In the genomic region with DNA sequence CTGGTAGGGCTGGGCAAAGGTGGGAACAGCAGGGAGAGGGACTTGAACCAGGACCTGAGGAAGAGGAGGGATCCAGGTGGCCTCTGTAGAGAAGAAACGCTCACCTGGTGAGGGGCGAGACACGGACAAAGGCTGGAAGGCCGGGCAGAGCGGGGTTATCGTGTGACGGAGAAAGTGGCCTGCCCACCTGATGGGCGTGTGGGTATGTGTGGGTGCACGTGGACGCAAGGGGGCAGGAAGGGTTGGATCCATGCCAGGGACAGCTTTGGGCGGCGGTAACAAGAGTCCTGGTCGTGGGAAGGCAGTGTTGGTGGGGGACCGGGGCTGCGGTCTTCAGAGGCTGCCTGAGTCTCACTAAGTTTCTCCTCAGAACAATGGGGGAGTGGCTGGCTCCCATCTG, we compare ENCODE assay signal across 27 cellular contexts.
"Had no signal": no experiment of that assay in that cellular context is flagged by ENCODE, and none has a peak within 500 bp of the region (broad histone marks: within the 10 kb centered on the region; RNA-seq: fewer than 3 reads in every experiment).

No MANE protein-coding gene starts in this region.

- H3K36me3 ChIP-seq: cardiac muscle cell, gastroesophageal sphincter, right atrium auricular region, suprapubic skin, tibial artery had no signal

- H3K27me3 ChIP-seq: body of pancreas, cardiac muscle cell, dorsolateral prefrontal cortex, gastroesophageal sphincter, right atrium auricular region, suprapubic skin, tibial artery had no signal

- H3K4me3 ChIP-seq: body of pancreas, cardiac muscle cell, coronary artery, dorsolateral prefrontal cortex, gastroesophageal sphincter, right atrium auricular region, smooth muscle cell, suprapubic skin, tibial artery had no signal

- H3K27ac ChIP-seq: body of pancreas, cardiac muscle cell, coronary artery, dorsolateral prefrontal cortex, gastroesophageal sphincter, parathyroid adenoma, right atrium auricular region, suprapubic skin, tibial artery had no signal

- H3K27me3 Mint-ChIP-seq: activated T-cell treated with anti-CD3 and anti-CD28 coated beads, Interleukin-2, amount 50 U/mL, for 24 hours had no signal

- DNase-seq: activated CD4-positive, alpha-beta T cell treated with anti-CD3 and anti-CD28 coated beads for 48 hours; activated CD4-positive, alpha-beta T cell treated with anti-CD3 and anti-CD28 coated beads, Interleukin-2, amount 50 U/mL, for 48 hours; activated CD8-positive, alpha-beta memory T cell treated with anti-CD3 and anti-CD28 coated beads, Interleukin-2, amount 50 U/mL, for 48 hours; activated gamma-delta T cell; activated naive CD4-positive, alpha-beta T cell treated with anti-CD3 and anti-CD28 coated beads, Interleukin-2, amount 10 ng/mL, durations not matched to agents 7 days and 5 days; activated T-cell treated with anti-CD3 and anti-CD28 coated beads, Interleukin-2, amount 50 U/mL, for 24 hours; body of pancreas; dorsolateral prefrontal cortex; effector memory CD4-positive, alpha-beta T cell; head of caudate nucleus; hippocampal formation; left cardiac atrium; left ventricle myocardium superior; naive B cell; occipital lobe; stimulated activated CD4-positive, alpha-beta T cell treated with anti-CD3 and anti-CD28 coated beads, Interleukin-1b, Interleukin-23, amount 100 ng/mL, for 48 hours; stimulated activated CD4-positive, alpha-beta T cell treated with anti-CD3 and anti-CD28 coated beads, Interleukin-4, amount 100 ng/mL, for 4 hours; stimulated activated CD8-positive, alpha-beta memory T cell treated with anti-CD3 and anti-CD28 coated beads, Interleukin-4, amount 100 ng/mL, for 48 hours; stimulated activated naive CD4-positive, alpha-beta T cell; tibial artery had no signal

- H3K27ac Mint-ChIP-seq: activated naive CD4-positive, alpha-beta T cell treated with anti-CD3 and anti-CD28 coated beads, Interleukin-2, amount 10 ng/mL, durations not matched to agents 7 days and 5 days; activated T-cell treated with anti-CD3 and anti-CD28 coated beads, Interleukin-2, amount 50 U/mL, for 24 hours had no signal

- H3K9me3 Mint-ChIP-seq: activated naive CD4-positive, alpha-beta T cell treated with anti-CD3 and anti-CD28 coated beads, Interleukin-2, amount 10 ng/mL, durations not matched to agents 7 days and 5 days; activated T-cell treated with anti-CD3 and anti-CD28 coated beads, Interleukin-2, amount 50 U/mL, for 24 hours; naive B cell had no signal

- H3K4me1 Mint-ChIP-seq: activated naive CD4-positive, alpha-beta T cell treated with anti-CD3 and anti-CD28 coated beads, Interleukin-2, amount 10 ng/mL, durations not matched to agents 7 days and 5 days; naive B cell had no signal

- H3K4me3 Mint-ChIP-seq: activated naive CD4-positive, alpha-beta T cell treated with anti-CD3 and anti-CD28 coated beads, Interleukin-2, amount 10 ng/mL, durations not matched to agents 7 days and 5 days; activated T-cell treated with anti-CD3 and anti-CD28 coated beads, Interleukin-2, amount 50 U/mL, for 24 hours; naive B cell had no signal

- H3K36me3 Mint-ChIP-seq: activated naive CD4-positive, alpha-beta T cell treated with anti-CD3 and anti-CD28 coated beads, Interleukin-2, amount 10 ng/mL, durations not matched to agents 7 days and 5 days; naive B cell had no signal

- ATAC-seq: body of pancreas, gastroesophageal sphincter, left cardiac atrium, left ventricle myocardium superior had no signal

- H3K9me3 ChIP-seq: body of pancreas, gastroesophageal sphincter, right atrium auricular region, suprapubic skin, tibial artery had no signal
